ENCODE assay signal across 17 cellular contexts in the genomic region with DNA sequence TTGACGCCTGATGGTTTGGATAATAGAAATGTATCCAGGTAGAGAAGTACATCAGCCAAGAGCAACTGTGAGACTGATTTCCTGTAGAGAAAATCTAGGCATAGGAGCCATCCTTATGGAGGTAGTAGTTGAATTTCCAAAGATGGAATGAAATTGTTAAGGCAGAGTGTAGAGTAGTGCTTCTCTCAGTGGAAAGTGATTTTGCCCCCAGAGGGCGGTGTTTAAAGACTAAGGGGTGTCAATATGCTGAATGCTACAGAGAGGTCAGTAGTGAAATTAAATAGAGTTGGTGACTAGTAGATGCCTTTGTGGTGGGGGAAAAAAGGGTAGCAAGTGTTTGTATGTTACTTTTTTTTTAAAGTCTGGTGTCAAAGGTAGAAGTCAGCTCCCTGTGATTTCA. TPM values are rescaled to one million over a fixed set of nuclear protein-coding genes. Genes with fewer than 3 reads are reported as not detected.
DNase-seq lines count a peak whose midpoint lies in the region; ATAC-seq and TF ChIP-seq lines count a peak whose summit lies in the region.
"Had no signal": no experiment of that assay in that cellular context is flagged by ENCODE, and none has a peak within 500 bp of the region (broad histone marks: within the 10 kb centered on the region; RNA-seq: fewer than 3 reads in every experiment).

No MANE protein-coding gene starts in this region.

- intact Hi-C loops in ascending aorta (cut with DNase I) = no loop called here

- H3K27me3 ChIP-seq in brain microvascular endothelial cell (replicated peaks) (no peaks in the 10 kb centered on the region), ascending aorta (no peaks in the 10 kb centered on the region)
- H3K27me3 ChIP-seq: body of pancreas, upper lobe of right lung had no signal

- TF ChIP-seq CTCF in brain microvascular endothelial cell (IDR thresholded peaks at IDR 0.05; ENCODE audit: low read depth, low read length, missing control alignments) (peak; percentile 14), progenitor cell of endocrine pancreas (IDR thresholded peaks at IDR 0.05; ENCODE audit: unreplicated experiment) (peak; percentile 10), ascending aorta (IDR thresholded peaks at IDR 0.05) (no peak)

- DNase-seq in NCI-H82 (lab: John Stamatoyannopoulos, UW) (peak; percentile 51), NCI-H82 treated with DMSO at 0.1 percent for 48 hours (lab: John Stamatoyannopoulos, UW; ENCODE audit: unreplicated experiment) (no peak), LHCN-M2 (ENCODE audit: low read depth) (peak; percentile 10), brain microvascular endothelial cell (no peak), progenitor cell of endocrine pancreas (ENCODE audit: low spot score, unreplicated experiment) (no peak), ascending aorta (ENCODE audit: low spot score in 2 of 2) (no peak)
- no peak for DNase-seq in activated naive CD4-positive, alpha-beta T cell (lab: John Stamatoyannopoulos, UW)
- DNase-seq: activated CD4-positive, alpha-beta T cell treated with anti-CD3 and anti-CD28 coated beads, Interleukin-2, amount 50 U/mL, for 1 hour; DMS153; hypothalamus; NCI-H146; T-helper 1 cell; upper lobe of right lung had no signal

- no peaks in the 10 kb centered on the region for H3K9me3 Mint-ChIP-seq in progenitor cell of endocrine pancreas (ENCODE audit: low read depth)

- no peaks in the 10 kb centered on the region for H3K9me3 ChIP-seq in ascending aorta
- H3K9me3 ChIP-seq: body of pancreas, upper lobe of right lung had no signal

- in situ Hi-C loops in brain microvascular endothelial cell (cut with HindIII; ENCODE audit: low pct_ligation_motif_present, low sequenced_read_pairs) = no loop called here

- peaks cover 0 to 4% of the 10 kb centered on the region in 2 donors for H3K4me1 ChIP-seq in ascending aorta
- H3K4me1 ChIP-seq: parathyroid adenoma, upper lobe of right lung had no signal

- no peaks in the 10 kb centered on the region for H3K27me3 Mint-ChIP-seq in progenitor cell of endocrine pancreas
- H3K27me3 Mint-ChIP-seq: activated T-helper 17 cell treated with anti-CD3 and anti-CD28 coated beads, Interleukin-2, amount 50 U/mL, for 72 hours had no signal

- H3K4me1 Mint-ChIP-seq in progenitor cell of endocrine pancreas (ENCODE audit: low read depth) = no peaks in the 10 kb centered on the region

- no peak overlapping the region for H3K4me3 ChIP-seq in brain microvascular endothelial cell (ENCODE audit: low read depth, low read length)
- H3K4me3 ChIP-seq in ascending aorta = no peak overlapping the region
- H3K4me3 ChIP-seq: body of pancreas, upper lobe of right lung had no signal

- ATAC-seq in HG02870 (IDR thresholded peaks at IDR 0.05; ENCODE audit: unreplicated experiment) = no peak
- ATAC-seq: activated T-helper 17 cell treated with anti-CD3 and anti-CD28 coated beads, Interleukin-2, amount 50 U/mL, for 72 hours; body of pancreas; upper lobe of right lung had no signal

- H3K27ac ChIP-seq in brain microvascular endothelial cell (no peak overlapping the region), ascending aorta (no peak overlapping the region)
- H3K27ac ChIP-seq: body of pancreas, parathyroid adenoma, upper lobe of right lung had no signal

- no peaks in the 10 kb centered on the region for H3K36me3 ChIP-seq in brain microvascular endothelial cell (replicated peaks)
- H3K36me3 ChIP-seq in ascending aorta = no peaks in the 10 kb centered on the region
- H3K36me3 ChIP-seq: upper lobe of right lung had no signal

- H3K27ac Mint-ChIP-seq in progenitor cell of endocrine pancreas = no peak overlapping the region

- H3K36me3 Mint-ChIP-seq in progenitor cell of endocrine pancreas (ENCODE audit: insufficient read depth) = no peaks in the 10 kb centered on the region

- no peak overlapping the region for H3K4me3 Mint-ChIP-seq in progenitor cell of endocrine pancreas (ENCODE audit: low read depth)
- H3K4me3 Mint-ChIP-seq: activated T-helper 17 cell treated with anti-CD3 and anti-CD28 coated beads, Interleukin-2, amount 50 U/mL, for 72 hours had no signal

RNA-seq across cellular contexts. Expression of gene TRIM44, which starts 54.5 kb away (rescaled TPM):
- total RNA-seq in LHCN-M2 (2014; rRNA removed) = 23.2 and 35.9 TPM in 2 replicates
- 32.2 TPM for polyA plus RNA-seq in LHCN-M2 (2012)
- 60.1 and 65.1 TPM in 2 replicates for total RNA-seq in progenitor cell of endocrine pancreas
- total RNA-seq in ascending aorta = 6.1 TPM

Comparison
In these comparisons a context has a peak if more than half of its experiments do, and no peak if none do; other contexts are left out.
1. DNase-seq: peak in NCI-H82 (single experiment) and LHCN-M2 (single experiment); none in NCI-H82 treated with DMSO at 0.1 percent for 48 hours (single experiment), brain microvascular endothelial cell (single experiment), progenitor cell of endocrine pancreas (single experiment), ascending aorta (0 of 2) and activated naive CD4-positive, alpha-beta T cell (0 of 4).
2. CTCF ChIP-seq: peak in brain microvascular endothelial cell (single experiment) and progenitor cell of endocrine pancreas (single experiment); none in ascending aorta (0 of 3).